ENCODE assay signal across 2 cellular contexts in the genomic region with DNA sequence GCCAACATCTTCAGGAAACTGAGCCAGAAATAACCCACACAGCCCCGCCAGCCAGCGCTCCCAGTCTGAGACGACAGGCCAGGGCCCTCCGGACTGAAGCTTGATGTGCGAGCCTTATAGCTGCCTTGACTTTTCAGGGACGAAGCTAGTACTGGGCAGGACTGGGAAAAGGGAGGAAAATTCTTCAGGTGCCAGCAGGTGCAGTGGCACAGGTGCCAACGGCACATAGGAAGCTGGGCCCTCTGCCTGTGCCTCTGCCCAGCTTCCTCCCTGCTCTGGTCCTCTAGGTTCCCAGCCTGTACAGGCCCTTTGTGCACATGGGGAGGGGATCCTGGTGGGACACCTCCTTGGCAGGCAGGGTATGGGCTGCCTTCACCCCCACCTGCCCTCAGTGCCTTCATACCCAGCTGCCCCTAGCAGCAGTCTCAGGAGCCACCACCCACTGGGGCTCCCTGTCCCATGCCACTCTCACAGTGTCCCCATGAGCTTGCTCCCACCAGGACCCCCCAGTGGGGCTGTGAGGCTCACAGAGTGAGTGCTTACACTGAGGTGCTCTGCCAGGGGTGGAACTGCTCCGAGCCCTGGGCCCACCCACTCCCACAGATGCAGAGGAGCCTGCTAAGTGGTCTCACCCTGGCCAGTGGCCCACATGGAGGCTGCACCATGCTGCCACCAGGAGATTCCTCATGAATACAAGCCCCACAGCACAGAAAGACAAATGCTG.
TF ChIP-seq lines count a peak whose summit lies in the region.

No MANE protein-coding gene starts in this region.

TF ChIP-seq in HEK293, 187 proteins besides CTCF, POLR2A, EP300 and RAD21:
- no peak for TF ChIP-seq ZNF433 (tag by site-specific recombination; IDR thresholded peaks at IDR 0.05; ENCODE audit: low read depth)
- TF ChIP-seq ZNF529 (tag by site-specific recombination; IDR thresholded peaks at IDR 0.05; ENCODE audit: insufficient replicate concordance), result no peak
- TF ChIP-seq, protein P1, sequence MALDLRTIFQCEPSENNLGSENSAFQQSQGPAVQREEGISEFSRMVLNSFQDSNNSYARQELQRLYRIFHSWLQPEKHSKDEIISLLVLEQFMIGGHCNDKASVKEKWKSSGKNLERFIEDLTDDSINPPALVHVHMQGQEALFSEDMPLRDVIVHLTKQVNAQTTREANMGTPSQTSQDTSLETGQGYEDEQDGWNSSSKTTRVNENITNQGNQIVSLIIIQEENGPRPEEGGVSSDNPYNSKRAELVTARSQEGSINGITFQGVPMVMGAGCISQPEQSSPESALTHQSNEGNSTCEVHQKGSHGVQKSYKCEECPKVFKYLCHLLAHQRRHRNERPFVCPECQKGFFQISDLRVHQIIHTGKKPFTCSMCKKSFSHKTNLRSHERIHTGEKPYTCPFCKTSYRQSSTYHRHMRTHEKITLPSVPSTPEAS (tag by site-specific recombination; IDR thresholded peaks at IDR 0.05), result no peak
- no peak for TF ChIP-seq ZNF19 (tag by site-specific recombination; IDR thresholded peaks at IDR 0.05; ENCODE audit: low read depth)
- TF ChIP-seq ZNF398 (tag by site-specific recombination; IDR thresholded peaks at IDR 0.05), result no peak
- TF ChIP-seq ZBTB48 (tag by site-specific recombination; IDR thresholded peaks at IDR 0.05), result no peak
- no peak for TF ChIP-seq MYNN (tag by site-specific recombination; IDR thresholded peaks at IDR 0.05; ENCODE audit: borderline replicate concordance)
- no peak for TF ChIP-seq KLF17 (tag by site-specific recombination; IDR thresholded peaks at IDR 0.05)
- TF ChIP-seq GLIS1 (tag by site-specific recombination; IDR thresholded peaks at IDR 0.05), result peak; percentile 64
- TF ChIP-seq ZNF121 (tag by site-specific recombination; IDR thresholded peaks at IDR 0.05), result no peak
- TF ChIP-seq ZIC2 (tag by site-specific recombination; IDR thresholded peaks at IDR 0.05), result peak; percentile 86
- no peak for TF ChIP-seq ZNF266 (tag by site-specific recombination; IDR thresholded peaks at IDR 0.05; ENCODE audit: low read depth)
TF ChIP-seq in HEK293: peak in this region for 2.

TF ChIP-seq in H1, 55 proteins besides CTCF, POLR2A, EP300 and RAD21:
- no peak for TF ChIP-seq TCF12 (IDR thresholded peaks at IDR 0.05; ENCODE audit: low read depth, low read length)
